In genomic region chr15:98292442-98293240, GRCh38 we compare ENCODE assay signal across 8 cellular contexts.
A peak's percentile ranks its signal among the peaks of the same experiment; 100 is the strongest.
DNase-seq lines count a peak whose midpoint lies in the region; ATAC-seq and TF ChIP-seq lines count a peak whose summit lies in the region.

No MANE protein-coding gene starts in this region.

- no peaks in the 10 kb centered on the region for H3F3A ChIP-seq in DOHH2 (ENCODE audit: control insufficient read depth, insufficient read depth)

- no peaks in the 10 kb centered on the region for H3K4me1 ChIP-seq in DOHH2 (ENCODE audit: control insufficient read depth, low read length)
- no peaks in the 10 kb centered on the region for H3K4me1 ChIP-seq in KMS-11 (ENCODE audit: low read depth, poor library complexity, severe bottlenecking)
- no peaks in the 10 kb centered on the region for H3K4me1 ChIP-seq in foreskin keratinocyte
- H3K4me1 ChIP-seq in prostate gland (replicated peaks): peaks cover 6% of the 10 kb centered on the region

- H2AFZ ChIP-seq in KMS-11 (ENCODE audit: low read depth): no peak overlapping the region

- TF ChIP-seq CTCF in DOHH2 (IDR thresholded peaks at IDR 0.05; ENCODE audit: low read depth, low read length, poor library complexity, severe bottlenecking) (peak; percentile 84), KMS-11 (conservative IDR thresholded peaks at IDR 0.05; ENCODE audit: low read depth, low read length) (peak; percentile 66), VCaP (conservative IDR thresholded peaks at IDR 0.05) (peak; percentile 91), foreskin keratinocyte (conservative IDR thresholded peaks at IDR 0.05) (peak; percentile 70), prostate gland (IDR thresholded peaks at IDR 0.05) (peak; percentile 10 to 47 (median 33))

- H3K27me3 ChIP-seq in DOHH2 (ENCODE audit: control insufficient read depth, low read length) (peaks cover 4% of the 10 kb centered on the region), KMS-11 (ENCODE audit: insufficient read depth, low read depth) (no peaks in the 10 kb centered on the region), foreskin keratinocyte (peaks cover 30% of the 10 kb centered on the region), prostate gland (replicated peaks; ENCODE audit: insufficient read depth) (no peaks in the 10 kb centered on the region)

- 3% methylated on average over 40 of the region's 46 CpGs for WGBS in prostate gland

- H3K9me2 ChIP-seq in DOHH2 (replicated peaks; ENCODE audit: control insufficient read depth, low read length): no peaks in the 10 kb centered on the region

- H3K79me2 ChIP-seq in DOHH2 (ENCODE audit: control insufficient read depth, low read length) (no peaks in the 10 kb centered on the region), KMS-11 (ENCODE audit: insufficient read depth, low read depth) (no peaks in the 10 kb centered on the region)

- H4K20me1 ChIP-seq in DOHH2 (ENCODE audit: control insufficient read depth, insufficient read depth, low read depth, low read length): no peaks in the 10 kb centered on the region
- no peaks in the 10 kb centered on the region for H4K20me1 ChIP-seq in KMS-11 (ENCODE audit: insufficient read depth)

- intact Hi-C loops in prostate gland (cut with DNase I): no loop called here

- H3K9ac ChIP-seq in KMS-11: no peak overlapping the region

- DNase-seq in foreskin keratinocyte (peak in 1 of 2 donors; percentile 18), prostate gland (ENCODE audit: low spot score) (peak; percentile 8)

- H3K4me3 ChIP-seq in DOHH2 (ENCODE audit: low read length): no peak overlapping the region
- no peak overlapping the region for H3K4me3 ChIP-seq in KMS-11 (IDR thresholded peaks at IDR 0.05; ENCODE audit: insufficient read depth, low read depth, low read length)
- no peak overlapping the region for H3K4me3 ChIP-seq in prostate gland

- no peaks in the 10 kb centered on the region for H3K36me3 ChIP-seq in DOHH2 (ENCODE audit: control insufficient read depth, low read length)
- no peaks in the 10 kb centered on the region for H3K36me3 ChIP-seq in KMS-11 (ENCODE audit: insufficient read depth)
- H3K36me3 ChIP-seq in prostate gland: no peaks in the 10 kb centered on the region

- ATAC-seq in GM21423 (IDR thresholded peaks at IDR 0.05; ENCODE audit: unreplicated experiment) (peak; percentile 76), foreskin keratinocyte (peak; percentile 82), GM21576 (IDR thresholded peaks at IDR 0.05; ENCODE audit: unreplicated experiment) (no peak), GM19328 (IDR thresholded peaks at IDR 0.05; ENCODE audit: unreplicated experiment) (no peak)

- H3K4me2 ChIP-seq in DOHH2 (ENCODE audit: low read length) (no peak overlapping the region), KMS-11 (no peak overlapping the region)

- H3K9me3 ChIP-seq in DOHH2 (ENCODE audit: control insufficient read depth, insufficient read depth, low read length): no peaks in the 10 kb centered on the region
- no peaks in the 10 kb centered on the region for H3K9me3 ChIP-seq in prostate gland

- H3K27ac ChIP-seq in DOHH2 (ENCODE audit: low read depth, low read length) (no peak overlapping the region), KMS-11 (no peak overlapping the region), VCaP (no peak overlapping the region), foreskin keratinocyte (no peak overlapping the region), prostate gland (no peak overlapping the region)

- TF ChIP-seq POLR2A in prostate gland (IDR thresholded peaks at IDR 0.05): no peak

Comparison
In these comparisons a context has a peak if more than half of its experiments do, and no peak if none do; other contexts are left out.
1. CTCF ChIP-seq: peak in every context shown above with its lines; median percentile 91 in VCaP; 84 in DOHH2; 70 in foreskin keratinocyte; 66 in KMS-11; 33 in prostate gland.
2. ATAC-seq: peak in GM21423 (single experiment) and foreskin keratinocyte (single experiment); none in GM21576 (single experiment) and GM19328 (single experiment).